16 cellular contexts compared by ENCODE assay signal in the genomic region with DNA sequence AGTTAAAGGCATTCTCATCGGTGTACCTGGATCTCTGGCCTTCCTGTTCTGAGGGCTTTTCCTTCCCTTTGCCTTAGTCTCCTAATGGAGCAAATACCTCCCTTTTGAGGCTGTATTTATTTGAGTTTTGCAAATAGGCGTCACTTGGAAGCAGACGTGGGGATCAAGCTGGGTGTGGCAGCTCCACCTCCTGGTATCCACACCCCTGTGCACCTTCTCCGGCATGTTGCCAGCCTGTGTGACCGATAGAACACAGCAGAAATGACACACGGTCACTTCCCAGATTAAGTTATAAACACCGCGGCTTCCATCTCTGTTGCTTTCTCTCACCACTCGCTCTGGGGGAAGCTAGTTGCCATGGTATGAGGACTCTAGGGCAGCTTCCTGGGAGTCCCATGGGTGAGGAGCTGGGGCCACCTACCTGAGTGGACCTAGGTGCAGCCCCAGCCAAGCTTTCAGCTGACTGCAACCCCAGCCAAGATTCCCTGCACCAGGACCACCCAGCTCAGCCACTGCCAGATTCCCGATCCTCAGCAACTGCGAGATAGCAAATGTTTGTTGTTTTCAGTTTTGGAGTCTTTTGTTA.
A peak's percentile ranks its signal among the peaks of the same experiment; 100 is the strongest.
DNase-seq lines count a peak whose midpoint lies in the region; TF ChIP-seq lines count a peak whose summit lies in the region.
"Had no signal": no experiment of that assay in that cellular context is flagged by ENCODE, and none has a peak within 500 bp of the region (broad histone marks: within the 10 kb centered on the region; RNA-seq: fewer than 3 reads in every experiment).

No MANE protein-coding gene starts in this region.

- H3K4me2 ChIP-seq in OCI-LY7 (ENCODE audit: low read length): no peak overlapping the region

- POLR2A ChIA-PET in OCI-LY7 (lab: Charles Lee): no interaction called here

- peak; percentile 54 for DNase-seq in NCI-H69 (lab: John Stamatoyannopoulos, UW)
- peak; percentile 23 for DNase-seq in ecto neural progenitor cell (ENCODE audit: low spot score)
- DNase-seq in osteocyte (ENCODE audit: extremely low spot score, unreplicated experiment): peak; percentile 54
- peak; percentile 53 for DNase-seq in type B pancreatic cell (ENCODE audit: extremely low spot score, unreplicated experiment)
- no peak for DNase-seq in T-helper 9 cell
- no peak for DNase-seq in central memory CD4-positive, alpha-beta T cell
- DNase-seq in OCI-LY7 (ENCODE audit: low spot score): no peak
- DNase-seq: AML-193, DMS79, KBM-7, NCI-H1105 treated with DMSO at 0.1 percent for 48 hours, NCI-H187, NCI-H226, NCI-H524 had no signal

- no peaks in the 10 kb centered on the region for H3K9me2 ChIP-seq in OCI-LY7 (ENCODE audit: insufficient read depth, low read length)

- no peaks in the 10 kb centered on the region for H3K9me3 ChIP-seq in OCI-LY7 (ENCODE audit: low read length)
- H3K9me3 ChIP-seq: Peyer's patch had no signal

- H3K4me1 ChIP-seq in OCI-LY7 (ENCODE audit: insufficient read depth, low read length, poor library complexity, severe bottlenecking): no peaks in the 10 kb centered on the region
- H3K4me1 ChIP-seq: Peyer's patch had no signal

- H3K27ac Mint-ChIP-seq in osteocyte (ENCODE audit: unreplicated experiment) (no peak overlapping the region), type B pancreatic cell (no peak overlapping the region)

- H3K9me3 Mint-ChIP-seq in osteocyte (ENCODE audit: unreplicated experiment) (no peaks in the 10 kb centered on the region), type B pancreatic cell (no peaks in the 10 kb centered on the region)

- no peaks in the 10 kb centered on the region for H3K79me2 ChIP-seq in OCI-LY7 (ENCODE audit: insufficient read depth, low read depth, low read length)

- H3K4me3 Mint-ChIP-seq in osteocyte (ENCODE audit: unreplicated experiment) (no peak overlapping the region), type B pancreatic cell (no peak overlapping the region)

- intact Hi-C loops in OCI-LY7 (cut with micrococcal nuclease; ENCODE audit: unreplicated experiment): no loop called here

- CTCF ChIA-PET in OCI-LY7 (lab: Charles Lee; ENCODE audit: unreplicated experiment): no interaction called here

- H3K4me3 ChIP-seq in OCI-LY7 (ENCODE audit: low read depth, low read length, poor library complexity, severe bottlenecking): no peak overlapping the region
- H3K4me3 ChIP-seq: Peyer's patch had no signal

- H3K4me1 Mint-ChIP-seq in osteocyte (ENCODE audit: unreplicated experiment) (no peaks in the 10 kb centered on the region), type B pancreatic cell (ENCODE audit: unreplicated experiment) (no peaks in the 10 kb centered on the region)

- H2AFZ ChIP-seq in OCI-LY7 (ENCODE audit: low read length): no peak overlapping the region

- TF ChIP-seq CTCF in osteocyte (IDR thresholded peaks at IDR 0.05) (no peak), type B pancreatic cell (conservative IDR thresholded peaks at IDR 0.05) (no peak), OCI-LY7 (conservative IDR thresholded peaks at IDR 0.05; ENCODE audit: low read length) (no peak)

- peaks cover 15% of the 10 kb centered on the region for H3K27me3 Mint-ChIP-seq in osteocyte (ENCODE audit: unreplicated experiment)
- peaks cover 64% of the 10 kb centered on the region for H3K27me3 Mint-ChIP-seq in type B pancreatic cell

- H4K20me1 ChIP-seq in OCI-LY7 (ENCODE audit: insufficient read depth, low read length): no peaks in the 10 kb centered on the region

- no peaks in the 10 kb centered on the region for H3K36me3 ChIP-seq in OCI-LY7 (ENCODE audit: insufficient read depth, low read length)
- H3K36me3 ChIP-seq: Peyer's patch had no signal

- no TSS peak for BruUV-seq in OCI-LY7 (replicated peaks; lab: Mats Ljungman, UMichigan)

- H3K36me3 Mint-ChIP-seq in osteocyte (ENCODE audit: unreplicated experiment): no peaks in the 10 kb centered on the region
- H3K36me3 Mint-ChIP-seq in type B pancreatic cell: no peaks in the 10 kb centered on the region

- H3K27ac ChIP-seq in OCI-LY7 (ENCODE audit: low read depth, low read length, poor library complexity, severe bottlenecking): no peak overlapping the region
- H3K27ac ChIP-seq: C4-2B, Peyer's patch had no signal

Comparison
In these comparisons a context has a peak if more than half of its experiments do, and no peak if none do; other contexts are left out.
1. DNase-seq: peak in NCI-H69 (single experiment), ecto neural progenitor cell (single experiment), osteocyte (single experiment) and type B pancreatic cell (single experiment); none in T-helper 9 cell (single experiment), central memory CD4-positive, alpha-beta T cell (single experiment) and OCI-LY7 (single experiment).